In the genomic region with DNA sequence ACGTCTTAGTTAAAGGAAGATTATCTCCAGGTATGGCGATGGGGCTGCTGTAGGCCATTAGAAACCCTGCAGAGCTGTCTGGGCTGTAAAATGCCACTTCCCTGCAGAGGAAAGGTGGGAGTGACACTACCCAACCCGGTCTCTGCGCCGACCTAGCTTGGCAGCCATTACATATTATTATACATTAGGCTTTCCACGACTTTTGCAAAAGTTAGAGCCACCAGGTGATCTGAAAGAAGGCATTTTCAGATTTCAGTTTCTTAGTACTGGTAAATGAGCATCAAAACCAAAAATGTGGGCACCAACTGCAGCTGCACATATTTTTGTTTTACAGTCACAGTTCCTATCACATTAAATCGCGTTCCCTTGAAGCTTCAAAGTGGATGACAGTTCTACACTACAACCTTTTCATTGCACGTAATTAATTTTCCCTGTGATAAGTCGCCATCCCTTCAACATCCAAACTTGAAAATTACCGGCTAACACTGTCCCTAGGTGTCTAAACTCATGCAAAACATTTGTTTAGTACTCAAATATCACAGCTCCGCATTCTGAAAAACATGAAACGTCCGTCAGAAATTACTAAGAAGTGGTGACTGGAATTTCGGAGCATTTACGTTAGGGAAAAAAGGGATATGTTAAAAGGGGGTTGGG, we compare ENCODE assay signal across 8 cellular contexts.
DNase-seq lines count a peak whose midpoint lies in the region; ATAC-seq and TF ChIP-seq lines count a peak whose summit lies in the region.

No MANE protein-coding gene starts in this region.

- DNase-seq in NCI-H2107 treated with DMSO at 0.1 percent for 48 hours (lab: John Stamatoyannopoulos, UW; ENCODE audit: unreplicated experiment), result peak; percentile 63
- no peak for DNase-seq in NCI-H2107 (lab: John Stamatoyannopoulos, UW)
- no peak for DNase-seq in Panc1 (ENCODE audit: low read depth, low spot score)
- DNase-seq in spleen, result no peak
- no peak for DNase-seq in T-helper 9 cell

- H3K9me3 ChIP-seq in Panc1 (ENCODE audit: control insufficient read depth, insufficient read depth, low read depth, low read length) (no peaks in the 10 kb centered on the region), esophagus (ENCODE audit: control insufficient read depth in 2 of 2, insufficient read depth in 1 of 2, low read depth in 1 of 2, low read length in 1 of 2) (no peaks in the 10 kb centered on the region), spleen (no peaks in the 10 kb centered on the region)

- CTCF ChIA-PET in Panc1 (lab: Charles Lee), result no interaction called here

- intact Hi-C loops in Panc1 (cut with micrococcal nuclease; ENCODE audit: unreplicated experiment) (no loop called here), spleen (cut with DNase I; ENCODE audit: low total_unique reads) (no loop called here)

- no peaks in the 10 kb centered on the region for H3K27me3 ChIP-seq in Panc1 (ENCODE audit: control insufficient read depth, insufficient read depth, low read length)
- no peaks in the 10 kb centered on the region for H3K27me3 ChIP-seq in esophagus (ENCODE audit: control insufficient read depth in 1 of 2, insufficient read depth in 2 of 2, low read length in 2 of 2)
- H3K27me3 ChIP-seq in spleen (replicated peaks in 1 of 7), result no peaks in the 10 kb centered on the region

- H3K4me1 ChIP-seq in Panc1 (ENCODE audit: control insufficient read depth, insufficient read depth, low read length) (peaks cover 70% of the 10 kb centered on the region), esophagus (ENCODE audit: control insufficient read depth in 2 of 2, insufficient read depth in 2 of 2, low read length in 1 of 2) (no peaks in the 10 kb centered on the region), spleen (peaks cover 11 to 66% (median 35%) of the 10 kb centered on the region in 6 donors)

- H3K36me3 ChIP-seq in Panc1 (ENCODE audit: control insufficient read depth, insufficient read depth, low read length) (no peaks in the 10 kb centered on the region), esophagus (ENCODE audit: control insufficient read depth in 2 of 2, insufficient read depth in 2 of 2, low read length in 1 of 2) (no peaks in the 10 kb centered on the region), spleen (no peaks in the 10 kb centered on the region)

- TF ChIP-seq POLR2A in spleen (IDR thresholded peaks at IDR 0.05), result no peak

- in situ Hi-C loops in Panc1 (cut with HindIII; ENCODE audit: low pct_unique_long_range_greater_than_20kb, low sequenced_read_pairs), result no loop called here

- TF ChIP-seq CTCF in Panc1 (IDR thresholded peaks at IDR 0.05), result no peak
- TF ChIP-seq CTCF in spleen (IDR thresholded peaks at IDR 0.05 in 8 of 11, conservative IDR thresholded peaks at IDR 0.05 in 3 of 11), result no peak

- no TSS peak for BruUV-seq in Panc1 (replicated peaks; lab: Mats Ljungman, UMichigan)

- H3K4me3 ChIP-seq in Panc1 (ENCODE audit: low read depth in 2 of 2, low read length in 2 of 2) (peak overlapping the region; percentile 32 to 48), esophagus (ENCODE audit: low read depth in 1 of 2, low read length in 2 of 2) (peak overlapping the region in 1 of 2 donors; percentile 44), spleen (no peak overlapping the region)

- ATAC-seq in Panc1, result peak; percentile 29; the same call in 1 of the 2 replicates
- no peak for ATAC-seq in HG02870 (IDR thresholded peaks at IDR 0.05; ENCODE audit: unreplicated experiment)
- no peak for ATAC-seq in HG03342 (IDR thresholded peaks at IDR 0.05; ENCODE audit: unreplicated experiment)

- H3K27ac ChIP-seq in Panc1 (ENCODE audit: low read length) (peak overlapping the region; percentile 100), esophagus (ENCODE audit: low read depth in 2 of 2, low read length in 1 of 2) (peak overlapping the region; percentile 95), spleen (peak overlapping the region in 7 of 8 donors; percentile 77 to 90 (median 86))

- POLR2A ChIA-PET in Panc1 (lab: Charles Lee), result interaction anchor here (0.5 to 3.3 kb wide), 8 partner anchors 8 to 1195 kb away, joined by 3 to 26 read pairs (median 4); no protein-coding TSS in a partner anchor

- WGBS in esophagus, 2 donors, result 49 to 55% methylated on average over 16 of the region's 16 CpGs
- 80 to 87% (median 82%) methylated on average over 16 of the region's 16 CpGs for WGBS in spleen, 5 donors

Comparison
In these comparisons a context has a peak if more than half of its experiments do, and no peak if none do; other contexts are left out.
1. H3K4me3 ChIP-seq: peak in Panc1 (2 of 2); none in spleen (0 of 8).
2. Peak in every context shown above with its lines, with median percentiles within 50 percentile points of each other: H3K27ac ChIP-seq.